In genomic region chr7:156475666-156476065, GRCh38 we compare ENCODE assay signal across 14 cellular contexts.
DNase-seq lines count a peak whose midpoint lies in the region; ATAC-seq, FAIRE-seq and TF ChIP-seq lines count a peak whose summit lies in the region.
"Had no signal": no experiment of that assay in that cellular context is flagged by ENCODE, and none has a peak within 500 bp of the region (broad histone marks: within the 10 kb centered on the region; RNA-seq: fewer than 3 reads in every experiment).

No MANE protein-coding gene starts in this region.

- H3K36me3 ChIP-seq in H1 (ENCODE audit: control insufficient read depth in 2 of 4, insufficient read depth in 4 of 4, low read length in 3 of 4) (no peaks in the 10 kb centered on the region), mesodermal cell (ENCODE audit: control insufficient read depth, insufficient read depth, low read length) (no peaks in the 10 kb centered on the region)
- H3K36me3 ChIP-seq: thoracic aorta had no signal

- H3K23me2 ChIP-seq in H1 (ENCODE audit: low read depth, low read length): no peaks in the 10 kb centered on the region

- no peak overlapping the region for H2BK12ac ChIP-seq in H1 (ENCODE audit: low read depth, low read length)

- H2BK15ac ChIP-seq in H1 (ENCODE audit: low read length): 0 out of 2 replicates have a peak overlapping the region, but pooled peaks have one; percentile 20

- H3K23ac ChIP-seq in H1 (ENCODE audit: insufficient read length): no peak overlapping the region

- H3K79me1 ChIP-seq in H1 (ENCODE audit: low read depth, low read length): no peaks in the 10 kb centered on the region

- H3K9me3 ChIP-seq in H1 (ENCODE audit: insufficient read depth in 2 of 2, low read depth in 1 of 2, low read length in 1 of 2) (no peaks in the 10 kb centered on the region), mesodermal cell (ENCODE audit: control insufficient read depth, low read length) (no peaks in the 10 kb centered on the region)
- H3K9me3 ChIP-seq: SK-N-SH, thoracic aorta had no signal

- DNase-seq in AG09319 (ENCODE audit: extremely low read depth, low read depth) (peak; percentile 3), M059J (ENCODE audit: low read depth) (peak; percentile 81), H1 (ENCODE audit: low read depth in 1 of 2, low spot score in 2 of 2) (no peak), NCI-H187 treated with DMSO at 0.1 percent for 48 hours (lab: John Stamatoyannopoulos, UW) (no peak), T-cell (no peak), NCI-H1048 (lab: John Stamatoyannopoulos, UW) (no peak), germinal center (ENCODE audit: low spot score) (no peak)
- DNase-seq: activated T-cell treated with anti-CD3 and anti-CD28 coated beads, Interleukin-2, amount 50 U/mL, for 72 hours; foreskin keratinocyte; NCI-H69; SK-N-SH had no signal

- H3K9me3 Mint-ChIP-seq in T-cell: no peaks in the 10 kb centered on the region
- H3K9me3 Mint-ChIP-seq: activated T-cell treated with anti-CD3 and anti-CD28 coated beads, Interleukin-2, amount 50 U/mL, for 72 hours had no signal

- no peaks in the 10 kb centered on the region for H3K79me2 ChIP-seq in H1 (ENCODE audit: control insufficient read depth in 1 of 2, insufficient read depth in 2 of 2, low read length in 2 of 2)

- no peak overlapping the region for H2AK5ac ChIP-seq in H1 (ENCODE audit: low read depth, low read length)

- no peak overlapping the region for H2BK120ac ChIP-seq in H1 (replicated peaks; ENCODE audit: low read depth, low read length)

- H2BK5ac ChIP-seq in H1 (ENCODE audit: low read depth, low read length): no peak overlapping the region

- TF ChIP-seq EP300 in H1 (IDR thresholded peaks at IDR 0.05; ENCODE audit: borderline replicate concordance in 1 of 2, low read depth in 2 of 2, low read length in 2 of 2): no peak

- H3K14ac ChIP-seq in H1 (ENCODE audit: insufficient read length): no peak overlapping the region

- no peaks in the 10 kb centered on the region for H3K4me1 Mint-ChIP-seq in T-cell

- H3K27ac ChIP-seq in H1 (ENCODE audit: low read depth, low read length) (no peak overlapping the region), mesodermal cell (ENCODE audit: low read depth, low read length, severe bottlenecking) (peak overlapping the region; percentile 36)
- H3K27ac ChIP-seq: foreskin keratinocyte, thoracic aorta had no signal

- POLR2A ChIA-PET in H1 (lab: Charles Lee; ENCODE audit: partially characterized antibody): no interaction called here
- POLR2A ChIA-PET in T-cell (lab: Charles Lee): no interaction called here

- H2AFZ ChIP-seq in H1 (ENCODE audit: low read length): no peak overlapping the region

- CTCF ChIA-PET in H1 (lab: Charles Lee; ENCODE audit: partially characterized antibody) (interaction anchor here (0.6 to 2.4 kb wide), 6 partner anchors 10 to 679 kb away, joined by 3 to 7 read pairs (median 3); no protein-coding TSS in a partner anchor), T-cell (lab: Charles Lee) (interaction anchor here in 1 of 2 donors (0.7 to 0.9 kb wide), 2 partner anchors 23 to 661 kb away, joined by 3 read pairs; no protein-coding TSS in a partner anchor)

- H3K4me3 ChIP-seq in H1 (ENCODE audit: extremely low read depth in 1 of 4, insufficient read depth in 2 of 4, low read depth in 3 of 4, low read length in 4 of 4) (no peak overlapping the region), mesodermal cell (ENCODE audit: extremely low read depth, insufficient read depth, low read length, poor library complexity, severe bottlenecking) (no peak overlapping the region)
- H3K4me3 ChIP-seq: thoracic aorta had no signal

- H4K20me1 ChIP-seq in H1 (replicated peaks in 1 of 2; ENCODE audit: control insufficient read depth in 1 of 2, insufficient read depth in 2 of 2, low read length in 2 of 2): no peaks in the 10 kb centered on the region

- H3K27ac Mint-ChIP-seq in T-cell: no peak overlapping the region
- H3K27ac Mint-ChIP-seq: activated T-cell treated with anti-CD3 and anti-CD28 coated beads, Interleukin-2, amount 50 U/mL, for 72 hours; CD14-positive monocyte had no signal

- WGBS in H1 (ENCODE audit: extremely low coverage in 1 of 2, insufficient coverage in 1 of 2, insufficient read length in 1 of 2, insufficient replicate concordance in 2 of 2, low coverage in 1 of 2, low lambda C conversion rate in 2 of 2, missing lambda C conversion rate in 1 of 2), 2 experiments: 94% methylated on average over 5 of the region's 5 CpGs; no CpG with 5 or more reads in 1 of the 2 experiments
- WGBS in mesodermal cell (ENCODE audit: insufficient coverage in 2 of 2), 2 experiments: 71 to 72% methylated on average over 4 to 5 of the region's 5 CpGs

- no peak for TF ChIP-seq CTCF in AG09319 (IDR thresholded peaks at IDR 0.05; ENCODE audit: low read depth, low read length)
- no peak for TF ChIP-seq CTCF in H1 (IDR thresholded peaks at IDR 0.05; ENCODE audit: control extremely low read depth in 1 of 3, insufficient read depth in 1 of 3, low read depth in 1 of 3, low read length in 3 of 3)

- no peak overlapping the region for H2BK20ac ChIP-seq in H1 (ENCODE audit: low read length)

- TF ChIP-seq POLR2A in H1 (IDR thresholded peaks at IDR 0.05; ENCODE audit: control extremely low read depth in 1 of 2, low read depth in 2 of 2, low read length in 2 of 2): no peak

- no peak overlapping the region for H3K56ac ChIP-seq in H1 (replicated peaks; ENCODE audit: insufficient read length, low read depth, low read length)

- H3K18ac ChIP-seq in H1 (ENCODE audit: extremely low read depth, low read length): no peak overlapping the region

- H3K4me1 ChIP-seq in H1 (replicated peaks in 1 of 4; ENCODE audit: control insufficient read depth in 3 of 4, insufficient read depth in 4 of 4, low read length in 3 of 4): peaks cover 0 to 3% (median 0%) of the 10 kb centered on the region in 4 experiments; a peak in 1 of 7 replicates
- H3K4me1 ChIP-seq in mesodermal cell (ENCODE audit: control insufficient read depth, insufficient read depth, low read length, poor library complexity, severe bottlenecking): peaks cover 4% of the 10 kb centered on the region
- H3K4me1 ChIP-seq: foreskin keratinocyte had no signal

- no peak overlapping the region for H4K91ac ChIP-seq in H1 (replicated peaks; ENCODE audit: insufficient read length, low read length)

- H3K4me2 ChIP-seq in H1 (ENCODE audit: insufficient read depth in 1 of 2, low read depth in 2 of 2, low read length in 2 of 2): no peak overlapping the region
- H3K4me2 ChIP-seq: SK-N-SH had no signal

- H4K5ac ChIP-seq in H1 (ENCODE audit: insufficient read length, low read depth, low read length): no peak overlapping the region

- no peaks in the 10 kb centered on the region for H3K36me3 Mint-ChIP-seq in T-cell
- H3K36me3 Mint-ChIP-seq: CD14-positive monocyte had no signal

- FAIRE-seq in H1 (lab: Jason Lieb, UNC): no peak

- H4K8ac ChIP-seq in H1 (ENCODE audit: extremely low read depth, insufficient read depth, low read length): no peak overlapping the region

- TF ChIP-seq RAD21 in H1 (IDR thresholded peaks at IDR 0.05 in 1 of 2, conservative IDR thresholded peaks at IDR 0.05 in 1 of 2; ENCODE audit: low read depth in 2 of 2, low read length in 2 of 2): no peak

- H3K4ac ChIP-seq in H1 (replicated peaks; ENCODE audit: insufficient read length, low read depth, low read length): no peak overlapping the region

- no peak for ATAC-seq in T-cell (replicated peaks in 1 of 4)
- ATAC-seq: activated T-cell treated with anti-CD3 and anti-CD28 coated beads, Interleukin-2, amount 50 U/mL, for 72 hours; foreskin keratinocyte had no signal

- H3K27me3 ChIP-seq in H1 (replicated peaks in 1 of 4; ENCODE audit: control insufficient read depth in 3 of 4, extremely low read depth in 1 of 4, insufficient read depth in 3 of 4, low read length in 3 of 4): no peaks in the 10 kb centered on the region
- H3K27me3 ChIP-seq: foreskin keratinocyte had no signal

- H3K4me3 Mint-ChIP-seq in T-cell: no peak overlapping the region
- H3K4me3 Mint-ChIP-seq: activated T-cell treated with anti-CD3 and anti-CD28 coated beads, Interleukin-2, amount 50 U/mL, for 72 hours; CD14-positive monocyte had no signal

- peaks cover 33 to 36% of the 10 kb centered on the region in 2 donors for H3K27me3 Mint-ChIP-seq in T-cell

- no peak overlapping the region for H3K9ac ChIP-seq in H1 (replicated peaks in 1 of 4; ENCODE audit: extremely low read depth in 1 of 4, low read depth in 3 of 4, low read length in 3 of 4)
- H3K9ac ChIP-seq: SK-N-SH had no signal

TF ChIP-seq in H1, 55 proteins besides CTCF, POLR2A, EP300 and RAD21 (continues in another document):
- TF ChIP-seq POLR2AphosphoS5 (IDR thresholded peaks at IDR 0.05; ENCODE audit: low read depth, low read length) (no peak), PHF8 (conservative IDR thresholded peaks at IDR 0.05; ENCODE audit: low read depth, low read length) (no peak), SP4 (IDR thresholded peaks at IDR 0.05; ENCODE audit: low read length) (no peak), TAF1 (IDR thresholded peaks at IDR 0.05; ENCODE audit: low read depth, low read length) (no peak), CHD2 (IDR thresholded peaks at IDR 0.05; ENCODE audit: low read length) (no peak), SIX5 (IDR thresholded peaks at IDR 0.05; ENCODE audit: low read depth, low read length) (no peak), BRCA1 (IDR thresholded peaks at IDR 0.05; ENCODE audit: low read depth, low read length) (no peak), E2F6 (IDR thresholded peaks at IDR 0.05) (no peak), SIN3A (conservative IDR thresholded peaks at IDR 0.05 in 1 of 2, IDR thresholded peaks at IDR 0.05 in 1 of 2; ENCODE audit: low read depth in 1 of 2, low read length in 2 of 2) (no peak), KDM1A (IDR thresholded peaks at IDR 0.05; ENCODE audit: borderline replicate concordance, low read length) (no peak), BCL11A (IDR thresholded peaks at IDR 0.05; ENCODE audit: low read depth in 2 of 2, low read length in 2 of 2) (no peak), CEBPB (IDR thresholded peaks at IDR 0.05; ENCODE audit: low read depth, low read length) (no peak), CBX5 (IDR thresholded peaks at IDR 0.05; ENCODE audit: low read depth, low read length) (no peak), HDAC2 (IDR thresholded peaks at IDR 0.05; ENCODE audit: borderline replicate concordance in 1 of 2, low read depth in 2 of 2, low read length in 2 of 2) (no peak), ASH2L (IDR thresholded peaks at IDR 0.05; ENCODE audit: low read length) (no peak), NANOG (IDR thresholded peaks at IDR 0.05; ENCODE audit: insufficient read depth, low read depth, low read length, poor library complexity, severe bottlenecking) (no peak), CHD1 (IDR thresholded peaks at IDR 0.05; ENCODE audit: low read depth, low read length) (no peak), HDAC6 (IDR thresholded peaks at IDR 0.05; ENCODE audit: low read depth, low read length) (no peak)

Comparison
In these comparisons a context has a peak if more than half of its experiments do, and no peak if none do; other contexts are left out.
1. DNase-seq: peak in AG09319 (single experiment) and M059J (single experiment); none in H1 (0 of 2), NCI-H187 treated with DMSO at 0.1 percent for 48 hours (single experiment), T-cell (0 of 34), NCI-H1048 (single experiment) and germinal center (single experiment).